ENCODE assay signal across 14 cellular contexts in genomic region chr6:132872923-132873322, GRCh38. TPM values are rescaled to one million over a fixed set of nuclear protein-coding genes. Genes with fewer than 3 reads are reported as not detected.
DNase-seq lines count a peak whose midpoint lies in the region; ATAC-seq and TF ChIP-seq lines count a peak whose summit lies in the region.
"Had no signal": no experiment of that assay in that cellular context is flagged by ENCODE, and none has a peak within 500 bp of the region (broad histone marks: within the 10 kb centered on the region; RNA-seq: fewer than 3 reads in every experiment).

No MANE protein-coding gene starts in this region.

- H3K9me3 Mint-ChIP-seq in neural progenitor cell, result peaks cover 6% of the 10 kb centered on the region

- no peak for TF ChIP-seq CTCF in neural progenitor cell (IDR thresholded peaks at IDR 0.05)

- H3F3A ChIP-seq in neural progenitor cell (ENCODE audit: low read depth), result no peaks in the 10 kb centered on the region

- no peaks in the 10 kb centered on the region for H3K79me2 ChIP-seq in neural progenitor cell (ENCODE audit: low read depth)

- H3K9ac ChIP-seq in neural progenitor cell, result no peak overlapping the region

- H3K27ac Mint-ChIP-seq in neural progenitor cell, result no peak overlapping the region
- H3K27ac Mint-ChIP-seq: activated CD8-positive, alpha-beta memory T cell treated with anti-CD3 and anti-CD28 coated beads, Interleukin-2, amount 10 ng/mL, durations not matched to agents 7 days and 5 days; brain had no signal

- no peaks in the 10 kb centered on the region for H3K27me3 Mint-ChIP-seq in neural progenitor cell (ENCODE audit: insufficient read depth, low read depth)

- H3K4me2 ChIP-seq in neural progenitor cell, result no peak overlapping the region

- no peak overlapping the region for H3K4me3 ChIP-seq in neural progenitor cell

- H3K27me3 ChIP-seq in neural progenitor cell, result no peaks in the 10 kb centered on the region

- no peaks in the 10 kb centered on the region for H3K4me1 Mint-ChIP-seq in neural progenitor cell
- H3K4me1 Mint-ChIP-seq: activated CD8-positive, alpha-beta memory T cell treated with anti-CD3 and anti-CD28 coated beads, Interleukin-2, amount 10 ng/mL, durations not matched to agents 7 days and 5 days; neural crest cell had no signal

- no peak overlapping the region for H3K4me3 Mint-ChIP-seq in neural progenitor cell
- H3K4me3 Mint-ChIP-seq: activated CD8-positive, alpha-beta memory T cell treated with anti-CD3 and anti-CD28 coated beads, Interleukin-2, amount 10 ng/mL, durations not matched to agents 7 days and 5 days; brain; neural crest cell had no signal

- peaks cover 4% of the 10 kb centered on the region for H3K4me1 ChIP-seq in neural progenitor cell

- peak; percentile 100 for ATAC-seq in GM18861 (IDR thresholded peaks at IDR 0.05; ENCODE audit: unreplicated experiment)
- ATAC-seq in GM21367 (IDR thresholded peaks at IDR 0.05; ENCODE audit: unreplicated experiment), result peak; percentile 100
- peak; percentile 100 for ATAC-seq in HG02981 (IDR thresholded peaks at IDR 0.05; ENCODE audit: unreplicated experiment)
- ATAC-seq: activated CD8-positive, alpha-beta memory T cell treated with anti-CD3 and anti-CD28 coated beads, Interleukin-2, amount 10 ng/mL, durations not matched to agents 7 days and 5 days had no signal

- no peak overlapping the region for H3K27ac ChIP-seq in neural progenitor cell

- no peaks in the 10 kb centered on the region for H3K36me3 Mint-ChIP-seq in neural progenitor cell
- H3K36me3 Mint-ChIP-seq: activated CD8-positive, alpha-beta memory T cell treated with anti-CD3 and anti-CD28 coated beads, Interleukin-2, amount 10 ng/mL, durations not matched to agents 7 days and 5 days had no signal

- H3K36me3 ChIP-seq in neural progenitor cell, result no peaks in the 10 kb centered on the region

- no peaks in the 10 kb centered on the region for H3K9me3 ChIP-seq in neural progenitor cell (ENCODE audit: low read depth)

- no peaks in the 10 kb centered on the region for H4K20me1 ChIP-seq in neural progenitor cell (ENCODE audit: low read depth)

- no peak overlapping the region for H2AFZ ChIP-seq in neural progenitor cell (replicated peaks)

- DNase-seq in OCI-M1 (lab: John Stamatoyannopoulos, UW), result peak; percentile 21
- DNase-seq in nucleus accumbens (lab: John Stamatoyannopoulos, UW), result no peak
- no peak for DNase-seq in MV-4-11 (lab: John Stamatoyannopoulos, UW)
- no peak for DNase-seq in neural progenitor cell (ENCODE audit: low spot score)
- DNase-seq in HT-29 (ENCODE audit: low spot score), result no peak
- DNase-seq: activated CD8-positive, alpha-beta memory T cell treated with anti-CD3 and anti-CD28 coated beads, Interleukin-2, amount 10 ng/mL, durations not matched to agents 7 days and 5 days; erythroblast; GOT3; NCI-H82 had no signal

RNA-seq across cellular contexts. Expression of gene RPS12, which starts 58.6 kb away (rescaled TPM):
- 1,494 and 2,045 TPM in 2 replicates for total RNA-seq in neural progenitor cell (ENCODE audit: low replicate concordance)
- 1,453 and 1,505 TPM in 2 replicates for total RNA-seq in HT-29 (2014; rRNA removed; shearing (Covaris generic))
